ENCODE assay signal across 3 cellular contexts in genomic region chrX:306614-307178, GRCh38.
A peak's percentile ranks its signal among the peaks of the same experiment; 100 is the strongest.
TF ChIP-seq lines count a peak whose summit lies in the region.

No MANE protein-coding gene starts in this region.

TF ChIP-seq in A549, 52 proteins besides CTCF, POLR2A, EP300 and RAD21:
- TF ChIP-seq HDAC2 (IDR thresholded peaks at IDR 0.05) (peak; percentile 18; the same call in 1 of the 2 replicates), CHD4 (IDR thresholded peaks at IDR 0.05; ENCODE audit: borderline replicate concordance) (peak; percentile 83)

TF ChIP-seq in HEK293, 187 proteins besides CTCF, POLR2A, EP300 and RAD21:
- TF ChIP-seq SCRT2 (tag by site-specific recombination; IDR thresholded peaks at IDR 0.05) (0 out of 2 replicates have a peak, but pooled peaks have one; percentile 6), SCRT1 (tag by site-specific recombination; IDR thresholded peaks at IDR 0.05; ENCODE audit: borderline replicate concordance) (peak; percentile 67; the same call in 1 of the 2 replicates)
TF ChIP-seq in HEK293: peak in this region for 2; not testable (repeated sequence) for 185.

TF ChIP-seq in K562, 482 proteins besides CTCF, POLR2A, EP300 and RAD21:
- TF ChIP-seq SMARCA5 (IDR thresholded peaks at IDR 0.05) (peak; percentile 24), CHD4 (IDR thresholded peaks at IDR 0.05; ENCODE audit: insufficient read depth, insufficient replicate concordance, low read depth, low read length, poor library complexity, severe bottlenecking) (peak; percentile 30), BCOR (IDR thresholded peaks at IDR 0.05) (peak; percentile 60; the same call in 1 of the 2 replicates), ZFP36 (IDR thresholded peaks at IDR 0.05; ENCODE audit: low read depth, low read length, partially characterized antibody) (peak; percentile 36), CBX3 (IDR thresholded peaks at IDR 0.05; ENCODE audit: borderline replicate concordance in 1 of 2, low read length in 2 of 2) (0 out of 3 replicates have a peak, but pooled peaks of 1 of the 2 experiments have one; percentile 48), ADNP (tag; IDR thresholded peaks at IDR 0.05) (peak; percentile 94), PHF20 (IDR thresholded peaks at IDR 0.05; ENCODE audit: partially characterized antibody) (peak; percentile 2), RBM25 (IDR thresholded peaks at IDR 0.05; ENCODE audit: low read depth, low read length, severe bottlenecking) (peak; percentile 81), ZKSCAN8 (CRISPR knock-in tag; IDR thresholded peaks at IDR 0.05) (peak; percentile 100)
TF ChIP-seq in K562: peak in this region for 9; not testable (repeated sequence) for 473.
